7 cellular contexts compared by ENCODE assay signal in the genomic region with DNA sequence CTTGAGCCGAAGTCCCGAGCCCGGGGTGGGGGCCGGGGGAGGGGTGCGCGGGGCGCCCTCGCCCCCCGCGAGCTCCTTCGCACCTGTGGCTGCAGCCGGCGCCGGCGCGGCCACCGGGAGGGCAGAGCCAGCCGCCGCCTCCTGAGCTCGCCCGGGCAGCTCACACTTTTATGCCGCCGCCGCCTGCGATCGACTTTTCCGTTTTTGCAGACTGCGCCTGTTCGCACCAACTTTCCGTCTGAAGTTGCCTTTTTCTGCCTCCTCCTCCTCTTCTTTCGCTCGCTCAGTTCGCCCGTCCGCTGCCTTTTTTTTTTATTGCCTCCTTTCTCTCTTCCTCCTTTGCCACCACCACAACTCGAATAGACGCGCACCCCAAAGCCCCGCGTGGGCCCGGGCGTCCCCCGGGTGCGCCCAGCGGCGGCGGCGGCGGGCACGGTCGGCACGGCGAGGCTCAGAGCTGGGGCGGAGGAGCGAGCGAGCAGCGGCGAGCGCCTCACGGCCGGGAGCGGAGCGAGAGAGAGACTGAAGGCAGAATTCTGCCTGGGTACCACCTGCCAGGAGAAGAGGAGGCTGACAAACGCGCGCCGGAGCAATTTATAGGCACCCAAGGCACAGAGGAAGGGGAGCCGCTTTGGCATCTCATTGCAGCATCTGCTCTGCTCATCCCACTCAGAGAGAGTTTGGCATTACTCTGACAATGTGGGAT. TPM values are rescaled to one million over a fixed set of nuclear protein-coding genes. Genes with fewer than 3 reads are reported as not detected.
DNase-seq lines count a peak whose midpoint lies in the region; ATAC-seq and TF ChIP-seq lines count a peak whose summit lies in the region.

A gene (minus strand): TSS at position 569 of the 706 bp plus-strand sequence. CDS start 814 bp downstream, outside the sequence.

- TF ChIP-seq POLR2A in GM18505 (IDR thresholded peaks at IDR 0.05; ENCODE audit: borderline replicate concordance, extremely low read depth, insufficient read depth, insufficient read length) (no peak), suprapubic skin (IDR thresholded peaks at IDR 0.05) (no peak)

- no peak for TF ChIP-seq EP300 in suprapubic skin (IDR thresholded peaks at IDR 0.05)

- 2% methylated on average over 48 of the region's 68 CpGs for WGBS in suprapubic skin

- H3K9me3 ChIP-seq in lower lobe of right lung (no peaks in the 10 kb centered on the region), suprapubic skin (no peaks in the 10 kb centered on the region)

- H3K27me3 ChIP-seq in lower lobe of right lung (ENCODE audit: low read depth) (peaks cover 36% of the 10 kb centered on the region), suprapubic skin (peaks cover 34% of the 10 kb centered on the region)

- H3K27ac ChIP-seq in lower lobe of right lung (no peak within 1 kb of the TSS), suprapubic skin (no peak within 1 kb of the TSS)

- DNase-seq in HFF-Myc (ENCODE audit: extremely low read depth, low read depth) (no peak), NOMO-1 treated with dmso at 0.1 percent for 144 hours (lab: John Stamatoyannopoulos, UW; ENCODE audit: unreplicated experiment) (peak; percentile 14), choroid plexus epithelial cell (ENCODE audit: low read depth) (peak; percentile 40), lower lobe of right lung (no peak), suprapubic skin (ENCODE audit: low spot score in 2 of 2) (no peak), NCI-H446 (lab: John Stamatoyannopoulos, UW) (no peak)

- H3K36me3 ChIP-seq in lower lobe of right lung, result no peaks in the 10 kb centered on the region
- H3K36me3 ChIP-seq in suprapubic skin, result no peaks in the 10 kb centered on the region

- ATAC-seq in GM18505 (IDR thresholded peaks at IDR 0.05; ENCODE audit: unreplicated experiment) (peak; percentile 36), lower lobe of right lung (peak; percentile 29 to 45)

- H3K4me3 ChIP-seq in HFF-Myc (replicated peaks; ENCODE audit: low read depth, low read length), result peak within 1 kb of the TSS; percentile 30
- H3K4me3 ChIP-seq in choroid plexus epithelial cell (ENCODE audit: low read depth, low read length), result peak within 1 kb of the TSS; percentile 43
- peak within 1 kb of the TSS; percentile 51 for H3K4me3 ChIP-seq in lower lobe of right lung
- peak within 1 kb of the TSS; percentile 59 for H3K4me3 ChIP-seq in suprapubic skin

- intact Hi-C loops in lower lobe of right lung (cut with DNase I), result no loop called here

- H3K4me1 ChIP-seq in lower lobe of right lung (peaks cover 27% of the 10 kb centered on the region), suprapubic skin (peaks cover 27% of the 10 kb centered on the region)

- TF ChIP-seq CTCF in HFF-Myc (IDR thresholded peaks at IDR 0.05; ENCODE audit: low read depth, low read length, missing control alignments) (no peak), choroid plexus epithelial cell (conservative IDR thresholded peaks at IDR 0.05; ENCODE audit: low read depth, low read length) (no peak), lower lobe of right lung (IDR thresholded peaks at IDR 0.05) (no peak), suprapubic skin (IDR thresholded peaks at IDR 0.05) (no peak)

RNA-seq across cellular contexts. Expression of the gene that starts here (rescaled TPM):
- total RNA-seq in lower lobe of right lung (not detected), suprapubic skin (under 1 TPM in 1 of 4 donors, not detected in 3; 0.18 TPM)

Comparison
In these comparisons a context has a peak if more than half of its experiments do, and no peak if none do; other contexts are left out.
1. Peak in ATAC-seq and H3K4me3 ChIP-seq in lower lobe of right lung; RNA of the gene not detected or under 1 TPM.
2. DNase-seq: peak in NOMO-1 treated with dmso at 0.1 percent for 144 hours (single experiment) and choroid plexus epithelial cell (single experiment); none in HFF-Myc (single experiment), lower lobe of right lung (single experiment), suprapubic skin (0 of 2) and NCI-H446 (0 of 2).
3. Peak in every context shown above with its lines, with median percentiles within 50 percentile points of each other: H3K4me3 ChIP-seq.